In the genomic region with DNA sequence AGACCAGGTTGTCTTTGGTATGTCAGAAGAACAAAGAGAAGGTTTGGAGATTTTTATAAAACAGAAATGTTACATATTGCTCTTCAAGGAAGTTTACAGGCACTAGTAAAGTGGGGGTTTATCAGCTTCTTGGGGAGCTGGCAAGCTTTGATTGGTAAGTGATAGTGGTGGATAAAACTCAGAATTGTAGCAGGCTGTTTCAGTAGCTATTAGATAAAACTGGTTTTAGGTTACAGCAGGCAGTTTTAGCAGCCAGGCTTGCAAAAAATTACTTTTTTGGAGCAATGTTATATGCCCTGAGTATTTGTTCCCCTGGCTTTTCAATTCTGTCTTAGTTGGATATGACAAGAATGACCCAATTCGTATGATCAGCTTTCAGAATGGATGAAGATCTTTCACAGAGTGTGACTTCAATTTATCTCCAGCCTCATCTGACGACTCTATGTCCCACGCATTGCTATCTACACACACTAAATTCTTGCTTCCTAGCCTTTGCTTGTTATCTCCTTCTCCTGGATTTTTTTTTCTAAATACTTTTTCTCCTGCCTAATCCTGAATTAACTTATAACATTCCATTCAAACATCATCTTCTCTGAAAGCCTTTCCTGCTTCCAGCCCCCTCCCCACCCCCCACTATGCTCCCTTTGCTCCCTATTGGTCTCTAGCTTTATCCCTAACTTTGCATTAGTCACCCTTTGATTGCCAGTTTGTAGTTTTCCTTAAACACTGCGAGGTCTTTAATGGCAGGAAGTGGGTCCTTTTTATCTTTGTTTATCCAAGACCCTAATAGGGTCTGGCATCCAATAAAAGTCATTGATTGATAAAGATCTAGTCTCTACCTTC, we compare ENCODE assay signal across 1 cellular context.
TF ChIP-seq lines count a peak whose summit lies in the region.

No MANE protein-coding gene starts in this region.

TF ChIP-seq in endothelial cell of umbilical vein, 7 proteins besides CTCF, POLR2A, EP300 and RAD21:
- TF ChIP-seq EZH2 (IDR thresholded peaks at IDR 0.05; ENCODE audit: borderline replicate concordance, low read depth, low read length, severe bottlenecking) = no peak
- TF ChIP-seq, protein P1, sequence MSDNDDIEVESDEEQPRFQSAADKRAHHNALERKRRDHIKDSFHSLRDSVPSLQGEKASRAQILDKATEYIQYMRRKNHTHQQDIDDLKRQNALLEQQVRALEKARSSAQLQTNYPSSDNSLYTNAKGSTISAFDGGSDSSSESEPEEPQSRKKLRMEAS (IDR thresholded peaks at IDR 0.05; ENCODE audit: insufficient read depth, insufficient read length) = no peak
